18 cellular contexts compared by ENCODE assay signal in the genomic region with DNA sequence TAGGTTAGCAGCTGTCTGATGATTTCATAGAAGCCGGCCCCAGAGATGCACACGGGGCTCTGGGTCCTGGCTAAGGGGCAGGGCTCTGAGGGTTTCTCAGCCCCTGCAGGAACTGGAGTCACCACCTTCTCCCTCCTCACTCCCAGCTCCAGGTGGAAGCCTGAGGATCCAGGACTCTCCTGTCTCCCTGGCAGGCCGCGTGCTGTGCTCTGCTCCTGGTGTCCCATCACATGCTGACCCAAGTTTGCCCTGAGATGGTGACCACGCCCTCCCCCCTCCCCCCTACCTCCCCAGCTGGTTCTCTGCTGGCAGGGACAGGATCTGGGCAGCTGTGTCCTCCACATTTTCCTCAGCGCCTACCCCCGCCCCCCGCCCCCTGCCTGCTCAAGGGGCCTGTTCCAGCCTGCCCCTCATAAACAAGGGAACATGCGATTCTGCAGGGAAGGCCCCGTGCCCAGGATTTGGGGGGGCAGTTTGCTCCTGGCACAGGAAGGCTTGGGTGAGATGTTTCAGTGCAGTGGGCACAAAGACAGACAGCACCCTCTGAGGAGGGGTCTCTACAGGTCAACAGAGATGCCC.
A peak's percentile ranks its signal among the peaks of the same experiment; 100 is the strongest.
DNase-seq lines count a peak whose midpoint lies in the region; ATAC-seq and TF ChIP-seq lines count a peak whose summit lies in the region.
"Had no signal": no experiment of that assay in that cellular context is flagged by ENCODE, and none has a peak within 500 bp of the region (broad histone marks: within the 10 kb centered on the region; RNA-seq: fewer than 3 reads in every experiment).

No MANE protein-coding gene starts in this region.

- H3K4me2 ChIP-seq in SK-N-SH: no peak overlapping the region
- H3K4me2 ChIP-seq: A549 had no signal

- H3K4me3 ChIP-seq in SK-N-SH (ENCODE audit: low read depth in 2 of 2, low read length in 1 of 2) (no peak overlapping the region), esophagus squamous epithelium (no peak overlapping the region), vagina (no peak overlapping the region)
- H3K4me3 ChIP-seq: A549, coronary artery had no signal

- peaks cover 0 to 47% of the 10 kb centered on the region in 2 experiments; a peak in 1 of 4 replicates for H3K4me1 ChIP-seq in SK-N-SH (ENCODE audit: control insufficient read depth in 1 of 2, insufficient read depth in 2 of 2, low read depth in 1 of 2, low read length in 1 of 2)
- peaks cover 0 to 51% (median 7%) of the 10 kb centered on the region in 3 donors for H3K4me1 ChIP-seq in esophagus squamous epithelium
- peaks cover 38% of the 10 kb centered on the region for H3K4me1 ChIP-seq in vagina
- H3K4me1 ChIP-seq: A549, Caco-2 had no signal

- TF ChIP-seq POLR2A in esophagus squamous epithelium (IDR thresholded peaks at IDR 0.05): no peak
- TF ChIP-seq POLR2A in vagina (IDR thresholded peaks at IDR 0.05): no peak

- CTCF ChIA-PET in SK-N-SH (lab: Yijun Ruan, JAX): interaction anchor here (0.6 to 5.8 kb wide), 11 partner anchors 9 to 251 kb away, joined by 3 to 55 read pairs (median 4); no protein-coding TSS in a partner anchor

- no peak for ATAC-seq in SK-N-SH treated with all-trans-retinoic acid at 6 μM for 48 hours
- ATAC-seq: A549, Right ventricle myocardium inferior had no signal

- H3K79me2 ChIP-seq in SK-N-SH (ENCODE audit: insufficient read depth): no peaks in the 10 kb centered on the region

- no peaks in the 10 kb centered on the region for H3F3A ChIP-seq in SK-N-SH (replicated peaks; ENCODE audit: insufficient read depth)

- H3K4me1 Mint-ChIP-seq in T-helper 2 cell treated with Interferon-gamma antibody and Interleukin-4, amounts not matched to agents 5 μg/mL and 100 μg/mL, for 36 hours (ENCODE audit: low read depth): no peaks in the 10 kb centered on the region
- H3K4me1 Mint-ChIP-seq: immature natural killer cell had no signal

- POLR2A ChIA-PET in SK-N-SH (lab: Yijun Ruan, JAX): interaction anchor here (0.6 kb wide), 1 partner anchor 107 kb away, joined by 5 read pairs; no protein-coding TSS in a partner anchor

- intact Hi-C loops in esophagus squamous epithelium (cut with DNase I) (no loop called here), vagina (cut with DNase I) (no loop called here)

- no peak for TF ChIP-seq CTCF in SK-N-SH (IDR thresholded peaks at IDR 0.05)
- TF ChIP-seq CTCF in esophagus squamous epithelium (IDR thresholded peaks at IDR 0.05): no peak
- TF ChIP-seq CTCF in vagina (IDR thresholded peaks at IDR 0.05): no peak

- H3K36me3 ChIP-seq in SK-N-SH (replicated peaks in 1 of 2; ENCODE audit: control insufficient read depth in 1 of 2, insufficient read depth in 2 of 2, low read length in 1 of 2) (no peaks in the 10 kb centered on the region), esophagus squamous epithelium (no peaks in the 10 kb centered on the region), vagina (peaks cover 0 to 13% of the 10 kb centered on the region in 2 donors)

- H3K27ac Mint-ChIP-seq in T-helper 2 cell treated with Interferon-gamma antibody and Interleukin-4, amounts not matched to agents 5 μg/mL and 100 μg/mL, for 36 hours: no peak overlapping the region
- H3K27ac Mint-ChIP-seq: immature natural killer cell had no signal

- no peak overlapping the region for H2AFZ ChIP-seq in SK-N-SH (ENCODE audit: low read depth)

- no peaks in the 10 kb centered on the region for H3K9me3 Mint-ChIP-seq in T-helper 2 cell treated with Interferon-gamma antibody and Interleukin-4, amounts not matched to agents 5 μg/mL and 100 μg/mL, for 36 hours
- H3K9me3 Mint-ChIP-seq: immature natural killer cell had no signal

- H3K9me2 ChIP-seq in SK-N-SH: no peaks in the 10 kb centered on the region

- H4K20me1 ChIP-seq in SK-N-SH (ENCODE audit: insufficient read depth): no peaks in the 10 kb centered on the region

- H3K27ac ChIP-seq in SK-N-SH (ENCODE audit: low read depth in 2 of 2, low read length in 1 of 2) (peak overlapping the region in 1 of 2 experiments; percentile 44; a peak in 1 of 4 replicates), esophagus squamous epithelium (peak overlapping the region in 3 of 4 donors; percentile 34 to 51 (median 44)), vagina (peak overlapping the region; percentile 60)
- H3K27ac ChIP-seq: A549, coronary artery had no signal

- DNase-seq in SK-N-SH: peak; percentile 55
- DNase-seq in NCI-H2171 treated with DMSO at 0.1 percent for 48 hours (lab: John Stamatoyannopoulos, UW): peak; percentile 79
- no peak for DNase-seq in esophagus squamous epithelium (lab: John Stamatoyannopoulos, UW)
- DNase-seq in vagina (ENCODE audit: extremely low spot score in 2 of 2): no peak
- DNase-seq in stimulated activated naive CD4-positive, alpha-beta T cell treated with Interleukin-2 at 50 U/mL for 16 hours (lab: John Stamatoyannopoulos, UW): no peak
- no peak for DNase-seq in HCEC 1CT
- DNase-seq in T-helper 2 cell treated with Interferon-gamma antibody and Interleukin-4, amounts not matched to agents 5 μg/mL and 100 μg/mL, for 36 hours (ENCODE audit: low spot score): no peak
- DNase-seq: activated CD8-positive, alpha-beta memory T cell treated with anti-CD3 and anti-CD28 coated beads, Interleukin-2, amount 50 U/mL, for 48 hours; activated effector memory CD4-positive, alpha-beta T cell treated with Interleukin-2 at 50 U/mL for 16 hours; Caco-2; immature natural killer cell; NCI-H2081; nucleus accumbens; stimulated activated CD4-positive, alpha-beta T cell treated with anti-CD3 and anti-CD28 coated beads, Interleukin-12 subunit alpha, Interleukin-12 subunit beta, amount 100 ng/mL, for 4 hours had no signal

- peaks cover 3% of the 10 kb centered on the region for H3K27me3 Mint-ChIP-seq in T-helper 2 cell treated with Interferon-gamma antibody and Interleukin-4, amounts not matched to agents 5 μg/mL and 100 μg/mL, for 36 hours (ENCODE audit: low read depth)

- TF ChIP-seq RAD21 in SK-N-SH (IDR thresholded peaks at IDR 0.05; ENCODE audit: low read length): no peak

- no peaks in the 10 kb centered on the region for H3K27me3 ChIP-seq in SK-N-SH (ENCODE audit: insufficient read depth)
- H3K27me3 ChIP-seq in esophagus squamous epithelium: no peaks in the 10 kb centered on the region
- H3K27me3 ChIP-seq in vagina: no peaks in the 10 kb centered on the region

- H3K9me3 ChIP-seq in SK-N-SH (no peaks in the 10 kb centered on the region), esophagus squamous epithelium (no peaks in the 10 kb centered on the region), vagina (no peaks in the 10 kb centered on the region)
- H3K9me3 ChIP-seq: A549, Caco-2 had no signal

- H3K9ac ChIP-seq in SK-N-SH: no peak overlapping the region

- no peaks in the 10 kb centered on the region for H3K36me3 Mint-ChIP-seq in T-helper 2 cell treated with Interferon-gamma antibody and Interleukin-4, amounts not matched to agents 5 μg/mL and 100 μg/mL, for 36 hours (ENCODE audit: low read depth)
- H3K36me3 Mint-ChIP-seq: immature natural killer cell had no signal

- WGBS in SK-N-SH (ENCODE audit: low lambda C conversion rate): 90% methylated on average over 3 of the region's 10 CpGs
- WGBS in esophagus squamous epithelium, 2 donors: 8 to 60% methylated on average over 1 to 2 of the region's 10 CpGs

- TF ChIP-seq EP300 in SK-N-SH (IDR thresholded peaks at IDR 0.05; ENCODE audit: borderline replicate concordance in 1 of 2, low read depth in 1 of 2, low read length in 1 of 2): no peak

- H3K4me3 Mint-ChIP-seq in T-helper 2 cell treated with Interferon-gamma antibody and Interleukin-4, amounts not matched to agents 5 μg/mL and 100 μg/mL, for 36 hours: no peak overlapping the region
- H3K4me3 Mint-ChIP-seq: immature natural killer cell had no signal

TF ChIP-seq in SK-N-SH, 30 proteins besides CTCF, POLR2A, EP300 and RAD21 (continues in another document):
- no peak for TF ChIP-seq YY1 (IDR thresholded peaks at IDR 0.05; ENCODE audit: low read depth)
- TF ChIP-seq POLR2AphosphoS5 (IDR thresholded peaks at IDR 0.05; ENCODE audit: low read depth, low read length): no peak
- TF ChIP-seq, protein P1, sequence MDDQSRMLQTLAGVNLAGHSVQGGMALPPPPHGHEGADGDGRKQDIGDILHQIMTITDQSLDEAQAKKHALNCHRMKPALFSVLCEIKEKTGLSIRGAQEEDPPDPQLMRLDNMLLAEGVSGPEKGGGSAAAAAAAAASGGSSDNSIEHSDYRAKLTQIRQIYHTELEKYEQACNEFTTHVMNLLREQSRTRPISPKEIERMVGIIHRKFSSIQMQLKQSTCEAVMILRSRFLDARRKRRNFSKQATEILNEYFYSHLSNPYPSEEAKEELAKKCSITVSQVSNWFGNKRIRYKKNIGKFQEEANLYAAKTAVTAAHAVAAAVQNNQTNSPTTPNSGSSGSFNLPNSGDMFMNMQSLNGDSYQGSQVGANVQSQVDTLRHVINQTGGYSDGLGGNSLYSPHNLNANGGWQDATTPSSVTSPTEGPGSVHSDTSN (IDR thresholded peaks at IDR 0.05): no peak
- no peak for TF ChIP-seq TEAD4 (IDR thresholded peaks at IDR 0.05; ENCODE audit: borderline replicate concordance, insufficient read depth)

TF ChIP-seq in SK-N-SH treated with all-trans-retinoic acid at 6 μM for 48 hours, 23 proteins besides CTCF, POLR2A, EP300 and RAD21 (continues in another document):
- TF ChIP-seq ARNTL (CRISPR knock-in tag; IDR thresholded peaks at IDR 0.05; ENCODE audit: borderline replicate concordance, low read depth): no peak
- no peak for TF ChIP-seq SNAI2 (CRISPR knock-in tag; IDR thresholded peaks at IDR 0.05)
- TF ChIP-seq ZFP3 (CRISPR knock-in tag; IDR thresholded peaks at IDR 0.05): no peak
- TF ChIP-seq, protein P2, sequence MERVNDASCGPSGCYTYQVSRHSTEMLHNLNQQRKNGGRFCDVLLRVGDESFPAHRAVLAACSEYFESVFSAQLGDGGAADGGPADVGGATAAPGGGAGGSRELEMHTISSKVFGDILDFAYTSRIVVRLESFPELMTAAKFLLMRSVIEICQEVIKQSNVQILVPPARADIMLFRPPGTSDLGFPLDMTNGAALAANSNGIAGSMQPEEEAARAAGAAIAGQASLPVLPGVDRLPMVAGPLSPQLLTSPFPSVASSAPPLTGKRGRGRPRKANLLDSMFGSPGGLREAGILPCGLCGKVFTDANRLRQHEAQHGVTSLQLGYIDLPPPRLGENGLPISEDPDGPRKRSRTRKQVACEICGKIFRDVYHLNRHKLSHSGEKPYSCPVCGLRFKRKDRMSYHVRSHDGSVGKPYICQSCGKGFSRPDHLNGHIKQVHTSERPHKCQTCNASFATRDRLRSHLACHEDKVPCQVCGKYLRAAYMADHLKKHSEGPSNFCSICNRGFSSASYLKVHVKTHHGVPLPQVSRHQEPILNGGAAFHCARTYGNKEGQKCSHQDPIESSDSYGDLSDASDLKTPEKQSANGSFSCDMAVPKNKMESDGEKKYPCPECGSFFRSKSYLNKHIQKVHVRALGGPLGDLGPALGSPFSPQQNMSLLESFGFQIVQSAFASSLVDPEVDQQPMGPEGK (CRISPR knock-in tag; IDR thresholded peaks at IDR 0.05; ENCODE audit: borderline replicate concordance): no peak

Comparison
In these comparisons a context has a peak if more than half of its experiments do, and no peak if none do; other contexts are left out.
1. DNase-seq: peak in SK-N-SH (single experiment) and NCI-H2171 treated with DMSO at 0.1 percent for 48 hours (single experiment); none in esophagus squamous epithelium (single experiment), vagina (0 of 2), stimulated activated naive CD4-positive, alpha-beta T cell treated with Interleukin-2 at 50 U/mL for 16 hours (single experiment), HCEC 1CT (single experiment) and T-helper 2 cell treated with Interferon-gamma antibody and Interleukin-4, amounts not matched to agents 5 μg/mL and 100 μg/mL, for 36 hours (single experiment).